In the genomic region with DNA sequence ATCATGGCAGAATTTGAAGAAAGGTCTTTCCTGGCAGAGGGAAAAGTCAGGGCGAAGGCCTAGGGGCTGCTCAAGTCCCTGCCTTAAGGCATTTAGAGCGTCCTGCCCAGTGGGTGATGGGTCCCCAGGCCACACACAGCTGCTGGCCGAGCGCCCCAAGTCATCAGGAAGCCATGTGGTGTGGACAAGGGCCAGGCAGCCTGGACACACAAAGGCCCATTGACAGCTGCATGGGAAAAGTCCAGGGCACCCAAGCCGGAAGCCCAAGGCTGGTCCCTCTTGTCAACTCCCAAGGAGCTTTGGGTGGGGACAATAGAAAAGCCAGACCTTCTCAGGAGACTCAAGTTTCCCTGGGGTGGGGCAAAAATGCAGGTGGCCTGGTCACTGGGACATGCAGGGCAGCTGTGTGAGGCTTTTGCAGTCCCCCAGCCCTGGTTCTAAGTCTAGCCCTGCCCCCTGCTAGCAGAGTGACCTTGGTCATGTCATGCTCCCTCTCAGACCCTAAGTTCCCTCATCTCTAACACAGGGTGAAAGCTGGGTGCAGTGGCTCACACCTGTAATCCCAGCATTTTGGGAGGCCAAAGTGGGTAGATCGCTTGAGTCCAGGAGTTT, we compare ENCODE assay signal across 19 cellular contexts. TPM values are rescaled to one million over a fixed set of nuclear protein-coding genes. Genes with fewer than 3 reads are reported as not detected.
A peak's percentile ranks its signal among the peaks of the same experiment; 100 is the strongest.
DNase-seq lines count a peak whose midpoint lies in the region; ATAC-seq and TF ChIP-seq lines count a peak whose summit lies in the region.
"Had no signal": no experiment of that assay in that cellular context is flagged by ENCODE, and none has a peak within 500 bp of the region (broad histone marks: within the 10 kb centered on the region; RNA-seq: fewer than 3 reads in every experiment).

No MANE protein-coding gene starts in this region.

- DNase-seq in SW480 (ENCODE audit: low spot score) (peak; percentile 68), left ventricle myocardium inferior (peak; percentile 66), neuronal stem cell (ENCODE audit: low spot score) (no peak), tibial nerve (ENCODE audit: low spot score in 2 of 2) (peak in 1 of 2 donors; percentile 63), uterus (no peak)
- no peak for DNase-seq in activated T-cell treated with anti-CD3 and anti-CD28 coated beads, Interleukin-2, amount 50 U/mL, for 72 hours
- no peak for DNase-seq in activated naive CD4-positive, alpha-beta T cell treated with Interleukin-2 at 50 U/mL for 16 hours
- DNase-seq: activated CD4-positive, alpha-beta T cell treated with anti-CD3 and anti-CD28 coated beads for 48 hours; activated T-cell treated with anti-CD3 and anti-CD28 coated beads for 4 hours; central memory CD4-positive, alpha-beta T cell; foreskin fibroblast; GOT3; kidney glomerular epithelial cell; NCI-H2107; SHP77 treated with DMSO at 0.1 percent for 48 hours; T-helper 9 cell had no signal

- no peak overlapping the region for H2BK120ac ChIP-seq in neuronal stem cell (ENCODE audit: low read depth, low read length)

- peak overlapping the region; percentile 0 for H2AK5ac ChIP-seq in neuronal stem cell (ENCODE audit: low read depth, low read length)

- TF ChIP-seq CTCF in left ventricle myocardium inferior (IDR thresholded peaks at IDR 0.05; ENCODE audit: borderline replicate concordance) (no peak), tibial nerve (IDR thresholded peaks at IDR 0.05) (no peak), uterus (IDR thresholded peaks at IDR 0.05) (no peak)

- no peak for TF ChIP-seq POLR2A in tibial nerve (IDR thresholded peaks at IDR 0.05)
- TF ChIP-seq POLR2A in uterus (IDR thresholded peaks at IDR 0.05) = no peak

- ATAC-seq in activated T-cell treated with anti-CD3 and anti-CD28 coated beads, Interleukin-2, amount 50 U/mL, for 72 hours (replicated peaks in 1 of 2) = no peak
- ATAC-seq: natural killer cell treated with Interleukin-12 subunit alpha and Interleukin-12 subunit beta and Interleukin-15 and Interleukin-18, amount 100 ng/mL, for 72 hours had no signal

- no peak overlapping the region for H2BK15ac ChIP-seq in neuronal stem cell (ENCODE audit: low read length)

- no peak overlapping the region for H3K27ac Mint-ChIP-seq in activated T-cell treated with anti-CD3 and anti-CD28 coated beads, Interleukin-2, amount 50 U/mL, for 72 hours
- H3K27ac Mint-ChIP-seq: activated naive CD8-positive, alpha-beta T cell had no signal

- peaks cover 34% of the 10 kb centered on the region for H3K4me1 ChIP-seq in left ventricle myocardium inferior
- peaks cover 5 to 6% of the 10 kb centered on the region in 2 donors for H3K4me1 ChIP-seq in neuronal stem cell (ENCODE audit: control insufficient read depth in 2 of 2, insufficient read depth in 1 of 2, low read depth in 1 of 2, low read length in 2 of 2)
- peaks cover 0 to 27% (median 14%) of the 10 kb centered on the region in 4 donors for H3K4me1 ChIP-seq in tibial nerve
- peaks cover 0 to 7% of the 10 kb centered on the region in 2 donors for H3K4me1 ChIP-seq in uterus

- H3K79me1 ChIP-seq in neuronal stem cell (ENCODE audit: low read depth, low read length) = no peaks in the 10 kb centered on the region

- H3K18ac ChIP-seq in neuronal stem cell (ENCODE audit: low read length) = no peak overlapping the region

- H2BK12ac ChIP-seq in neuronal stem cell (ENCODE audit: low read length) = no peak overlapping the region

- H3K4me3 Mint-ChIP-seq in activated T-cell treated with anti-CD3 and anti-CD28 coated beads, Interleukin-2, amount 50 U/mL, for 72 hours = no peak overlapping the region
- H3K4me3 Mint-ChIP-seq: activated naive CD8-positive, alpha-beta T cell had no signal

- no peaks in the 10 kb centered on the region for H3K9me3 Mint-ChIP-seq in activated T-cell treated with anti-CD3 and anti-CD28 coated beads, Interleukin-2, amount 50 U/mL, for 72 hours
- H3K9me3 Mint-ChIP-seq: natural killer cell treated with Interleukin-12 subunit alpha and Interleukin-12 subunit beta and Interleukin-15 and Interleukin-18, amount 100 ng/mL, for 72 hours had no signal

- H3K9ac ChIP-seq in neuronal stem cell (ENCODE audit: low read depth, low read length, poor library complexity) = no peak overlapping the region

- H4K91ac ChIP-seq in neuronal stem cell (ENCODE audit: low read depth, low read length, poor library complexity) = no peak overlapping the region

- H3K23ac ChIP-seq in neuronal stem cell (ENCODE audit: low read depth, low read length, poor library complexity) = no peak overlapping the region

- no peaks in the 10 kb centered on the region for H3K36me3 ChIP-seq in left ventricle myocardium inferior
- no peaks in the 10 kb centered on the region for H3K36me3 ChIP-seq in neuronal stem cell (replicated peaks in 1 of 2; ENCODE audit: control insufficient read depth in 2 of 2, insufficient read depth in 2 of 2, low read length in 2 of 2)
- no peaks in the 10 kb centered on the region for H3K36me3 ChIP-seq in tibial nerve
- H3K36me3 ChIP-seq in uterus = no peaks in the 10 kb centered on the region
- H3K36me3 ChIP-seq: vagina had no signal

- intact Hi-C loops in left ventricle myocardium inferior (cut with micrococcal nuclease) = loop anchor here (5.0 to 10.0 kb wide), 2 partner anchors 230 to 313 kb away; no protein-coding TSS in a partner anchor
- intact Hi-C loops in uterus (cut with DNase I; ENCODE audit: low total_unique reads) = loop anchor here (5.0 kb wide), 1 partner anchor 235 kb away; no protein-coding TSS in a partner anchor

- H2AFZ ChIP-seq in neuronal stem cell (ENCODE audit: low read length) = no peak overlapping the region

- peak; percentile 64 for TF ChIP-seq EP300 in tibial nerve (IDR thresholded peaks at IDR 0.05)

- H3K9me3 ChIP-seq in left ventricle myocardium inferior (replicated peaks) (no peaks in the 10 kb centered on the region), neuronal stem cell (replicated peaks in 1 of 2; ENCODE audit: control insufficient read depth in 2 of 2, insufficient read depth in 1 of 2, low read depth in 1 of 2, low read length in 2 of 2) (no peaks in the 10 kb centered on the region), tibial nerve (no peaks in the 10 kb centered on the region), uterus (no peaks in the 10 kb centered on the region)
- H3K9me3 ChIP-seq: vagina had no signal

- peaks cover 14% of the 10 kb centered on the region for H3K27me3 Mint-ChIP-seq in activated T-cell treated with anti-CD3 and anti-CD28 coated beads, Interleukin-2, amount 50 U/mL, for 72 hours (ENCODE audit: low read depth)

- no peak overlapping the region for H2BK5ac ChIP-seq in neuronal stem cell (ENCODE audit: low read length)

- H3K4ac ChIP-seq in neuronal stem cell (ENCODE audit: low read length) = no peak overlapping the region

- H3K27ac ChIP-seq in left ventricle myocardium inferior (replicated peaks) (peak overlapping the region; percentile 81), neuronal stem cell (replicated peaks; ENCODE audit: low read length) (no peak overlapping the region), tibial nerve (peak overlapping the region in 2 of 4 donors; percentile 35 to 47), uterus (no peak overlapping the region)
- H3K27ac ChIP-seq: vagina had no signal

- no peaks in the 10 kb centered on the region for H3K36me3 Mint-ChIP-seq in activated T-cell treated with anti-CD3 and anti-CD28 coated beads, Interleukin-2, amount 50 U/mL, for 72 hours (ENCODE audit: insufficient read depth in 2 of 2)
- H3K36me3 Mint-ChIP-seq: activated naive CD8-positive, alpha-beta T cell had no signal

- no peak overlapping the region for H3K4me2 ChIP-seq in neuronal stem cell (ENCODE audit: insufficient read depth, low read length, poor library complexity, severe bottlenecking)

- H3K14ac ChIP-seq in neuronal stem cell (ENCODE audit: low read length) = no peak overlapping the region

- H3K4me3 ChIP-seq in left ventricle myocardium inferior = no peak overlapping the region
- no peak overlapping the region for H3K4me3 ChIP-seq in neuronal stem cell (ENCODE audit: low read length in 2 of 2)
- H3K4me3 ChIP-seq in tibial nerve = no peak overlapping the region
- no peak overlapping the region for H3K4me3 ChIP-seq in uterus
- H3K4me3 ChIP-seq: vagina had no signal

- peaks cover 11% of the 10 kb centered on the region for H3K27me3 ChIP-seq in left ventricle myocardium inferior (ENCODE audit: low read depth)
- peaks cover 0 to 9% (median 4%) of the 10 kb centered on the region in 3 experiments for H3K27me3 ChIP-seq in neuronal stem cell (ENCODE audit: control insufficient read depth in 3 of 3, insufficient read depth in 3 of 3, low read depth in 1 of 3, low read length in 3 of 3)
- no peaks in the 10 kb centered on the region for H3K27me3 ChIP-seq in tibial nerve
- no peaks in the 10 kb centered on the region for H3K27me3 ChIP-seq in uterus
- H3K27me3 ChIP-seq: vagina had no signal

- no CpG with 5 or more reads among the region's 6 CpGs for WGBS in neuronal stem cell (ENCODE audit: extremely low coverage in 2 of 2, insufficient read length in 2 of 2, insufficient replicate concordance in 1 of 2), 2 donors
- 45 to 53% methylated on average over 5 to 6 of the region's 6 CpGs for WGBS in tibial nerve, 2 donors

- peaks cover 25% of the 10 kb centered on the region for H3K4me1 Mint-ChIP-seq in activated T-cell treated with anti-CD3 and anti-CD28 coated beads, Interleukin-2, amount 50 U/mL, for 72 hours (ENCODE audit: low read depth)

- H4K8ac ChIP-seq in neuronal stem cell (ENCODE audit: low read depth, low read length) = no peak overlapping the region

RNA-seq across cellular contexts. Expression of gene PTGIS, which starts 44.3 kb away (rescaled TPM):
- total RNA-seq in left ventricle myocardium inferior (26.3 TPM), tibial nerve (10 to 100 TPM; 31.5 to 92.4 (median 47.5) TPM), uterus (100 to 1,000 TPM in 3 of 4 donors, 10 to 100 TPM in 1; 64.7 to 460 (median 140) TPM)
- 46.9 TPM for polyA plus RNA-seq in neuronal stem cell (2013, experiment 1 of 2)
- 49.5 TPM for polyA plus RNA-seq in neuronal stem cell (2013, experiment 2 of 2)
- total RNA-seq in activated T-cell treated with anti-CD3 and anti-CD28 coated beads, Interleukin-2, amount 50 U/mL, for 72 hours = 1 to 10 TPM; 1.8 to 6.3 TPM

Comparison
In these comparisons a context has a peak if more than half of its experiments do, and no peak if none do; other contexts are left out.
1. DNase-seq: peak in SW480 (single experiment) and left ventricle myocardium inferior (single experiment); none in neuronal stem cell (single experiment), uterus (0 of 2), activated T-cell treated with anti-CD3 and anti-CD28 coated beads, Interleukin-2, amount 50 U/mL, for 72 hours (0 of 2) and activated naive CD4-positive, alpha-beta T cell treated with Interleukin-2 at 50 U/mL for 16 hours (single experiment).